Comparison of ENCODE assay signal across 8 cellular contexts in the genomic region with DNA sequence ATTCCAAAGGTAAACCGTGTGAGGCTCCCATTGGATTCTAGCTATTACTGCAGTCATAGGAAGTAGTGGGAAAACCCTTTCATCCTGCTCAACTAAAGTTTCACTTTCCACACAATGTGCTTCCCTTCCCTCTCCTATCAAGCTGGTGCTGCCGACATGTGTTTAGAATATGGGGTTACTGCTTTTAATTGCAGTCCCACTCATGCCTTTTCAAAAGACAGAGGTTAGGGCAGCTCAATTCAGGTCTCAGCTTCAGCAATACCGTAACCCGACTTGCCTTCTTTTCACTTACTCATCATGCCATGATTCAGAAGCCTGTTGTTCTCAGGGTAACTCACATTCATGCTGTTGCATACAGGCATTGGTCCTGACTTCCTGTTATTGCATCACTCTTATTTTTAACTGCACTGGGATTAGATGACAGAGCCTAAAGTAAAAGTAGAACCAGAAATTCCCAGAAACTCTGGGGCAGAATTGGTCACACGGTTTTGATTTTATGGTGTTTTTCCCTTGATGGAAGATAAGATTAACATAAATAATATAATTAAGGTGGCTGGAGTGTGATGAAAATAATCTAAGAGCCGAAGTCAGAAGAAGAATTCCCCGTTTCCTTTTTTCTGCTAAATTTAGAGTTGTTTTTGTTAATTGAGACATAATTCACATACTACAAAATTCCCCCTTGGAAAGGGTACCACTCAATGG. TPM values are rescaled to one million over a fixed set of nuclear protein-coding genes. Genes with fewer than 3 reads are reported as not detected.
DNase-seq lines count a peak whose midpoint lies in the region; ATAC-seq lines count a peak whose summit lies in the region.

No MANE protein-coding gene starts in this region.

- ATAC-seq in GM21576 (IDR thresholded peaks at IDR 0.05; ENCODE audit: unreplicated experiment) (no peak), HG02885 (IDR thresholded peaks at IDR 0.05; ENCODE audit: poor library complexity, unreplicated experiment) (no peak)

- peaks cover 43% of the 10 kb centered on the region for H3K4me1 Mint-ChIP-seq in activated naive CD4-positive, alpha-beta T cell treated with anti-CD3 and anti-CD28 coated beads for 36 hours (ENCODE audit: low read depth)

- H3K4me3 Mint-ChIP-seq in activated naive CD4-positive, alpha-beta T cell treated with anti-CD3 and anti-CD28 coated beads for 36 hours, result peak overlapping the region; percentile 23

- H3K9me3 Mint-ChIP-seq in activated naive CD4-positive, alpha-beta T cell treated with anti-CD3 and anti-CD28 coated beads for 36 hours, result no peaks in the 10 kb centered on the region

- CTCF ChIA-PET in activated naive CD4-positive, alpha-beta T cell treated with anti-CD3 and anti-CD28 coated beads for 36 hours (lab: Charles Lee), result interaction anchor here (0.6 to 1.4 kb wide), 4 partner anchors 23 to 135 kb away, joined by 3 to 7 read pairs (median 4); no protein-coding TSS in a partner anchor

- H3K27ac Mint-ChIP-seq in activated naive CD4-positive, alpha-beta T cell treated with anti-CD3 and anti-CD28 coated beads for 36 hours, result peak overlapping the region; percentile 83

- DNase-seq in activated naive CD4-positive, alpha-beta T cell treated with anti-CD3 and anti-CD28 coated beads for 36 hours, result peak; percentile 53
- no peak for DNase-seq in activated naive CD4-positive, alpha-beta T cell (lab: John Stamatoyannopoulos, UW)
- DNase-seq in SKM-1 (lab: John Stamatoyannopoulos, UW; ENCODE audit: unreplicated experiment) (peak; percentile 2), epithelial cell of prostate (ENCODE audit: low read depth, low spot score) (peak; percentile 98), non-pigmented ciliary epithelial cell (ENCODE audit: low read depth) (peak; percentile 95), NCI-H1694 (lab: John Stamatoyannopoulos, UW) (no peak)

- no peaks in the 10 kb centered on the region for H3K36me3 Mint-ChIP-seq in activated naive CD4-positive, alpha-beta T cell treated with anti-CD3 and anti-CD28 coated beads for 36 hours (ENCODE audit: low read depth)

- peak overlapping the region; percentile 89 for H3K27ac ChIP-seq in epithelial cell of prostate

- intact Hi-C loops in activated naive CD4-positive, alpha-beta T cell treated with anti-CD3 and anti-CD28 coated beads for 36 hours (cut with micrococcal nuclease), result loop anchor here (1.0 to 2.0 kb wide), 3 partner anchors 9 to 59 kb away; a partner anchor contains a TSS

- H3K27me3 Mint-ChIP-seq in activated naive CD4-positive, alpha-beta T cell treated with anti-CD3 and anti-CD28 coated beads for 36 hours (ENCODE audit: low read depth), result peaks cover 4% of the 10 kb centered on the region

RNA-seq across cellular contexts. Expression of a gene that starts 45.7 kb away (rescaled TPM):
- under 1 TPM in 1 of 2 experiments, not detected in 1; 0.20 TPM for total RNA-seq in activated naive CD4-positive, alpha-beta T cell treated with anti-CD3 and anti-CD28 coated beads for 36 hours

RNA-seq across cellular contexts. Expression of a gene that starts 52.6 kb away (rescaled TPM):
- total RNA-seq in activated naive CD4-positive, alpha-beta T cell treated with anti-CD3 and anti-CD28 coated beads for 36 hours, result under 1 TPM; 0.14 to 0.27 TPM

RNA-seq across cellular contexts. Expression of a gene that starts 59.1 kb away (rescaled TPM):
- 10 to 100 TPM; 37.4 to 38.0 TPM for total RNA-seq in activated naive CD4-positive, alpha-beta T cell treated with anti-CD3 and anti-CD28 coated beads for 36 hours

Comparison
In these comparisons a context has a peak if more than half of its experiments do, and no peak if none do; other contexts are left out.
1. DNase-seq: peak in activated naive CD4-positive, alpha-beta T cell treated with anti-CD3 and anti-CD28 coated beads for 36 hours (single experiment), SKM-1 (single experiment), epithelial cell of prostate (single experiment) and non-pigmented ciliary epithelial cell (single experiment); none in activated naive CD4-positive, alpha-beta T cell (0 of 4) and NCI-H1694 (single experiment).